ENCODE assay signal across 20 cellular contexts in the genomic region with DNA sequence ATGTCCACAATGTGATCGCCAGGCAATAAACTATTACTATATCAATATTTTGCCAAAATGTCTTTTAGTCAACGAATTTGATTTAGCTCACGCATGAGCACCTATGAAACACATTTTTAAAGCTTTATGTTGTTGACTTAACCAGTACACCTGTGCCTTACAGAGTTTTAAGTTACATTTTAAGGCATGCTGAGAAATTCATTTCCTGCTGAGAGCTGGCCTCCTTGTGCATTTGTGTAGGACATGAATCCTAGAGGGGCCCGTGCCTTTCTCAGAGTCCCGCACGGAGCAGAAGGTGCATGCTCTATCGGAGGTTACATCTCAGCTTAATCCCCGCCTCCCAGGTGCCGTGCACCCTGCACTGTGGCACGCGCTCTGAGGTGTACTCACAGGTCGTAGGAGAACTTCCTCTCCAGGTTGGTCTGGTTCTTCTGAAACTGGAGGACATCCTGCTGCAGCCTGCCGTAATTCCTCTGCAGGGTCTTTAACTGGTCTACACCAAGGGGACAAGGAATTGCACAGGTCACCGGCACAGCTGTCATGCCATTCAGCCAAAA. TPM values are rescaled to one million over a fixed set of nuclear protein-coding genes. Genes with fewer than 3 reads are reported as not detected.
DNase-seq lines count a peak whose midpoint lies in the region; TF ChIP-seq lines count a peak whose summit lies in the region.
"Had no signal": no experiment of that assay in that cellular context is flagged by ENCODE, and none has a peak within 500 bp of the region (broad histone marks: within the 10 kb centered on the region; RNA-seq: fewer than 3 reads in every experiment).

No MANE protein-coding gene starts in this region.

- H3K27ac ChIP-seq in 22Rv1, result peak overlapping the region; percentile 53
- H3K27ac ChIP-seq: HL-60, SJSA1 had no signal

- no peaks in the 10 kb centered on the region for H3K27me3 Mint-ChIP-seq in osteocyte (ENCODE audit: unreplicated experiment)
- H3K27me3 Mint-ChIP-seq: B cell had no signal

- H3K9me3 Mint-ChIP-seq in osteocyte (ENCODE audit: unreplicated experiment), result no peaks in the 10 kb centered on the region

- no peak overlapping the region for H3K4me3 Mint-ChIP-seq in osteocyte (ENCODE audit: unreplicated experiment)
- H3K4me3 Mint-ChIP-seq: B cell had no signal

- peaks cover 16% of the 10 kb centered on the region for H3K36me3 Mint-ChIP-seq in osteocyte (ENCODE audit: unreplicated experiment)

- H3K4me3 ChIP-seq in LNCaP clone FGC (ENCODE audit: low read depth, low read length), result peak overlapping the region; percentile 37
- H3K4me3 ChIP-seq: SJSA1 had no signal

- no peak overlapping the region for H3K27ac Mint-ChIP-seq in osteocyte (ENCODE audit: unreplicated experiment)
- H3K27ac Mint-ChIP-seq: B cell had no signal

- TF ChIP-seq CTCF in 22Rv1 (IDR thresholded peaks at IDR 0.05) (no peak), LNCaP clone FGC (IDR thresholded peaks at IDR 0.05; ENCODE audit: control insufficient read depth, extremely low read depth, insufficient read depth) (no peak), osteocyte (IDR thresholded peaks at IDR 0.05) (no peak)

- H3K4me1 Mint-ChIP-seq in osteocyte (ENCODE audit: unreplicated experiment), result no peaks in the 10 kb centered on the region
- H3K4me1 Mint-ChIP-seq: B cell had no signal

- DNase-seq in LNCaP clone FGC (ENCODE audit: low read depth) (peak; percentile 89), iPS-NIHi11 (ENCODE audit: low spot score) (peak; percentile 44), osteocyte (ENCODE audit: extremely low spot score, unreplicated experiment) (peak; percentile 74), NCI-H510A treated with DMSO at 0.1 percent for 48 hours (lab: John Stamatoyannopoulos, UW) (no peak), NCI-H1048 (lab: John Stamatoyannopoulos, UW) (no peak), NAMALWA (ENCODE audit: low spot score) (no peak)
- DNase-seq: EL, HCEC 1CT, KBM-7, NCI-H1694, NCI-H2081, NCI-H2171, NCI-H345, NCI-H524 treated with DMSO at 0.1 percent for 48 hours, NCI-H82, OCI-M1 had no signal

RNA-seq across cellular contexts. Expression of a gene that starts 53.2 kb away (rescaled TPM):
- total RNA-seq in osteocyte, result 91.9 and 93.4 TPM in 2 replicates

Comparison
In these comparisons a context has a peak if more than half of its experiments do, and no peak if none do; other contexts are left out.
1. DNase-seq: peak in LNCaP clone FGC (single experiment), iPS-NIHi11 (single experiment) and osteocyte (single experiment); none in NCI-H510A treated with DMSO at 0.1 percent for 48 hours (single experiment), NCI-H1048 (single experiment) and NAMALWA (single experiment).